Comparison of ENCODE assay signal across 9 cellular contexts in the genomic region with DNA sequence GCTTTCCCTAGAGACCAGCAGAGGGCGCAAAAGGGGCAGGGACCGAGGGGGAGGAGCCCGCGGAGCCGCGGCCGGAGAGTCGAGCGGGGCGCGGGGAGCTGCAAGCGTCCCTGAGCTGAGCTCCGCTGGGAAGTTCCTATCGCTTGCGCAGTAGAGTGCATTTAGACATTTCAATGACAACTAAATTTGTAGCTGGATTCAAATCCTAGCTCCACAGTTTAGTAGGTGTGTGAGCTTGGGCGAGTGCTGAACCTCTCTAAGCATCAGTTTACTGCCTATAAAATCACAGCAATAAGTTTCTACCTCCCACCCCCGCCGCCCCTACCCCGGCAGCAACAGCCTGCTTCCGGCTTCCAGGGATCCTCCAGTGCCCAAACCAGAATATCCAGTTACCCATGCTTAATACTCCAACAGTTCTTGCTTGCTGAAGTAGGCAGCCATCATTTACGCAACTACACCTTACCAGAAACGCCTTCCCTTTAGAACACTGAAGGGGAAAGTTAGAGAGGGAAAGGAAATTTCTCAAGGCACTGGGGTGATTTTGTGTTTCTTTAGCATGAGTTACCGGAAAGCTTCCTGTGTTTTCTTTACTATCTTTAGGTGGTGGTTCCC. TPM values are rescaled to one million over a fixed set of nuclear protein-coding genes. Genes with fewer than 3 reads are reported as not detected.
DNase-seq lines count a peak whose midpoint lies in the region; ATAC-seq and TF ChIP-seq lines count a peak whose summit lies in the region.
"Had no signal": no experiment of that assay in that cellular context is flagged by ENCODE, and none has a peak within 500 bp of the region (broad histone marks: within the 10 kb centered on the region; RNA-seq: fewer than 3 reads in every experiment).

No MANE protein-coding gene starts in this region.

- peak overlapping the region; percentile 59 to 92 (median 85) for H3K27ac Mint-ChIP-seq in CD14-positive monocyte
- no peak overlapping the region for H3K27ac Mint-ChIP-seq in activated CD8-positive, alpha-beta memory T cell treated with anti-CD3 and anti-CD28 coated beads, Interleukin-2, amount 10 ng/mL, durations not matched to agents 7 days and 5 days
- peak overlapping the region; percentile 59 for H3K27ac Mint-ChIP-seq in endodermal cell

- H3K4me1 Mint-ChIP-seq in CD14-positive monocyte, result peaks cover 76% of the 10 kb centered on the region
- H3K4me1 Mint-ChIP-seq in activated CD8-positive, alpha-beta memory T cell treated with anti-CD3 and anti-CD28 coated beads, Interleukin-2, amount 10 ng/mL, durations not matched to agents 7 days and 5 days, result peaks cover 12% of the 10 kb centered on the region
- peaks cover 28% of the 10 kb centered on the region for H3K4me1 Mint-ChIP-seq in endodermal cell

- TF ChIP-seq CTCF in CD14-positive monocyte (IDR thresholded peaks at IDR 0.05) (peak; percentile 68), GM20000 (IDR thresholded peaks at IDR 0.05; ENCODE audit: extremely low read depth, missing control alignments) (peak; percentile 86), endodermal cell (conservative IDR thresholded peaks at IDR 0.05) (peak; percentile 97)

- H3K27me3 Mint-ChIP-seq in CD14-positive monocyte (ENCODE audit: low read depth in 3 of 3) (peaks cover 0 to 4% (median 1%) of the 10 kb centered on the region in 3 donors), endodermal cell (ENCODE audit: insufficient read depth) (peaks cover 53% of the 10 kb centered on the region)
- peaks cover 62% of the 10 kb centered on the region for H3K27me3 Mint-ChIP-seq in activated CD8-positive, alpha-beta memory T cell treated with anti-CD3 and anti-CD28 coated beads, Interleukin-2, amount 10 ng/mL, durations not matched to agents 7 days and 5 days

- H3K4me1 ChIP-seq in endodermal cell (ENCODE audit: control insufficient read depth, insufficient read depth, low read length) (no peaks in the 10 kb centered on the region), mesodermal cell (ENCODE audit: control insufficient read depth, insufficient read depth, low read length, poor library complexity, severe bottlenecking) (peaks cover 4% of the 10 kb centered on the region)

- WGBS in endodermal cell (ENCODE audit: insufficient coverage in 1 of 2, insufficient read length in 1 of 2), 2 experiments, result 8 to 10% methylated on average over 15 to 23 of the region's 23 CpGs
- WGBS in mesodermal cell (ENCODE audit: insufficient coverage in 2 of 2), 2 experiments, result 0 to 6% methylated on average over 12 to 15 of the region's 23 CpGs

- CTCF ChIA-PET in activated CD8-positive, alpha-beta memory T cell treated with anti-CD3 and anti-CD28 coated beads, Interleukin-2, amount 10 ng/mL, durations not matched to agents 7 days and 5 days (lab: Charles Lee), result interaction anchor here (0.6 to 4.2 kb wide), 27 partner anchors 9 to 574 kb away, joined by 3 to 59 read pairs (median 4); a partner anchor contains a TSS

- H3K9me3 ChIP-seq in endodermal cell (ENCODE audit: control insufficient read depth, low read length) (peaks cover 4% of the 10 kb centered on the region), mesodermal cell (ENCODE audit: control insufficient read depth, low read length) (no peaks in the 10 kb centered on the region)

- intact Hi-C loops in CD14-positive monocyte (cut with micrococcal nuclease), result loop anchor here (5.0 to 10.0 kb wide), 3 partner anchors 111 to 231 kb away; a partner anchor contains a TSS

- no peak overlapping the region for H3K9ac ChIP-seq in endodermal cell (ENCODE audit: extremely low read depth, low read length, poor library complexity, severe bottlenecking)

- H3K27ac ChIP-seq in endodermal cell (ENCODE audit: low read depth, low read length) (no peak overlapping the region), mesodermal cell (ENCODE audit: low read depth, low read length, severe bottlenecking) (no peak overlapping the region)

- H3K36me3 ChIP-seq in endodermal cell (ENCODE audit: control insufficient read depth, insufficient read depth, low read length) (no peaks in the 10 kb centered on the region), mesodermal cell (ENCODE audit: control insufficient read depth, insufficient read depth, low read length) (no peaks in the 10 kb centered on the region)

- ATAC-seq in activated CD8-positive, alpha-beta memory T cell treated with anti-CD3 and anti-CD28 coated beads, Interleukin-2, amount 10 ng/mL, durations not matched to agents 7 days and 5 days, result peak; percentile 88

- H3K27me3 ChIP-seq in endodermal cell (ENCODE audit: control insufficient read depth, insufficient read depth, low read length, poor library complexity, severe bottlenecking), result peaks cover 46% of the 10 kb centered on the region

- H3K9me3 Mint-ChIP-seq in CD14-positive monocyte, result peaks cover 0 to 2% (median 0%) of the 10 kb centered on the region in 7 donors
- no peaks in the 10 kb centered on the region for H3K9me3 Mint-ChIP-seq in activated CD8-positive, alpha-beta memory T cell treated with anti-CD3 and anti-CD28 coated beads, Interleukin-2, amount 10 ng/mL, durations not matched to agents 7 days and 5 days (ENCODE audit: low read depth)
- H3K9me3 Mint-ChIP-seq in endodermal cell, result peaks cover 2% of the 10 kb centered on the region

- H3K4me3 Mint-ChIP-seq in CD14-positive monocyte, result peak overlapping the region; percentile 81 to 91
- no peak overlapping the region for H3K4me3 Mint-ChIP-seq in activated CD8-positive, alpha-beta memory T cell treated with anti-CD3 and anti-CD28 coated beads, Interleukin-2, amount 10 ng/mL, durations not matched to agents 7 days and 5 days
- peak overlapping the region; percentile 56 for H3K4me3 Mint-ChIP-seq in endodermal cell

- peak; percentile 76 for DNase-seq in CD14-positive monocyte (ENCODE audit: low spot score)
- DNase-seq in GM20000 (ENCODE audit: low spot score), result peak; percentile 90
- DNase-seq in HT-29 (ENCODE audit: low spot score), result peak; percentile 94
- peak; percentile 65 for DNase-seq in NOMO-1 treated with dmso at 0.1 percent for 144 hours (lab: John Stamatoyannopoulos, UW; ENCODE audit: unreplicated experiment)
- peak; percentile 79 for DNase-seq in activated CD8-positive, alpha-beta memory T cell treated with anti-CD3 and anti-CD28 coated beads, Interleukin-2, amount 10 ng/mL, durations not matched to agents 7 days and 5 days
- DNase-seq in endodermal cell, result peak; percentile 96
- peak; percentile 65 for DNase-seq in stimulated activated CD8-positive, alpha-beta memory T cell treated with anti-CD3 and anti-CD28 coated beads, Interleukin-15, amount 100 ng/mL, for 1 hour (ENCODE audit: low read depth)

- H3K36me3 Mint-ChIP-seq in CD14-positive monocyte, result peaks cover 62 to 71% of the 10 kb centered on the region in 2 donors
- H3K36me3 Mint-ChIP-seq in activated CD8-positive, alpha-beta memory T cell treated with anti-CD3 and anti-CD28 coated beads, Interleukin-2, amount 10 ng/mL, durations not matched to agents 7 days and 5 days, result no peaks in the 10 kb centered on the region
- no peaks in the 10 kb centered on the region for H3K36me3 Mint-ChIP-seq in endodermal cell (ENCODE audit: low read depth)

- H3K4me3 ChIP-seq in endodermal cell (ENCODE audit: low read length), result peak overlapping the region; percentile 69
- peak overlapping the region; percentile 32 for H3K4me3 ChIP-seq in mesodermal cell (ENCODE audit: extremely low read depth, insufficient read depth, low read length, poor library complexity, severe bottlenecking)

RNA-seq across cellular contexts. Expression of a gene that starts 9.1 kb away (rescaled TPM):
- polyA plus RNA-seq in CD14-positive monocyte, result 10 to 100 TPM; 45.7 to 58.0 TPM
- total RNA-seq in HT-29 (2014; rRNA removed; shearing (Covaris generic)), result 0.08 and 0.38 TPM in 2 replicates
- total RNA-seq in activated CD8-positive, alpha-beta memory T cell treated with anti-CD3 and anti-CD28 coated beads, Interleukin-2, amount 10 ng/mL, durations not matched to agents 7 days and 5 days, result under 1 TPM; 0.09 to 0.80 TPM
- total RNA-seq in endodermal cell, result not detected
- 0.96 TPM for polyA plus RNA-seq in endodermal cell (2013, experiment 1 of 2)
- 0.70 TPM for polyA plus RNA-seq in endodermal cell (2013, experiment 2 of 2)
- polyA plus RNA-seq in mesodermal cell (2013, experiment 1 of 2), result 0.88 TPM
- 1.9 TPM for polyA plus RNA-seq in mesodermal cell (2013, experiment 2 of 2)
- total RNA-seq: T-helper 1 cell treated with Interleukin-12 subunit alpha and Interleukin-12 subunit beta and Interleukin-4 antibody, amounts not matched to agents 30 ng/mL and 1 ng/mL, for 36 hours had no signal
